9 cellular contexts compared by ENCODE assay signal in genomic region chr10:119478111-119479047, GRCh38.
DNase-seq lines count a peak whose midpoint lies in the region; ATAC-seq, FAIRE-seq and TF ChIP-seq lines count a peak whose summit lies in the region.
"Had no signal": no experiment of that assay in that cellular context is flagged by ENCODE, and none has a peak within 500 bp of the region (broad histone marks: within the 10 kb centered on the region; RNA-seq: fewer than 3 reads in every experiment).

No MANE protein-coding gene starts in this region.

- TF ChIP-seq RAD21 in HepG2 (CRISPR knock-in tag; IDR thresholded peaks at IDR 0.05) = no peak

- no peak overlapping the region for H3K4me3 ChIP-seq in HepG2 (replicated peaks in 1 of 3; ENCODE audit: insufficient read depth in 1 of 3, low read depth in 2 of 3, low read length in 3 of 3)

- peak in 2 of 10 experiments; percentile 7 to 10 for DNase-seq in CD4-positive, alpha-beta T cell
- DNase-seq in HepG2 (ENCODE audit: low spot score) (no peak), NCI-H2227 (lab: John Stamatoyannopoulos, UW; ENCODE audit: unreplicated experiment) (no peak), SK-N-DZ (ENCODE audit: low spot score) (no peak), glutamatergic neuron (no peak)

- intact Hi-C loops in CD4-positive, alpha-beta T cell (cut with DNase I, micrococcal nuclease) = loop anchor here in 1 of 2 experiments (1.0 to 2.0 kb wide), 2 partner anchors 24 to 64 kb away; partner anchors contain the start of gene RGS10
- intact Hi-C loops in HepG2 (cut with micrococcal nuclease; ENCODE audit: unreplicated experiment) = no loop called here

- H3K27me3 ChIP-seq in CD4-positive, alpha-beta T cell (ENCODE audit: control insufficient read depth, insufficient read depth, low read length) = no peaks in the 10 kb centered on the region
- H3K27me3 ChIP-seq in HepG2 (ENCODE audit: control insufficient read depth in 1 of 2, insufficient read depth in 2 of 2, low read length in 2 of 2) = peaks cover 1 to 49% of the 10 kb centered on the region in 2 experiments; a peak in 3 of 5 replicates

- 11% methylated on average over 8 of the region's 8 CpGs for WGBS in HepG2 (ENCODE audit: low lambda C conversion rate)

- peak overlapping the region; percentile 35 for H3K27ac Mint-ChIP-seq in CD4-positive, alpha-beta T cell
- peak overlapping the region; percentile 52 for H3K27ac Mint-ChIP-seq in activated T-helper 17 cell treated with anti-CD3 and anti-CD28 coated beads, Interleukin-2, amount 50 U/mL, for 72 hours
- no peak overlapping the region for H3K27ac Mint-ChIP-seq in glutamatergic neuron (ENCODE audit: unreplicated experiment)

- peak; percentile 57 for ATAC-seq in CD4-positive, alpha-beta T cell (ENCODE audit: poor library complexity)
- peak; percentile 95 for ATAC-seq in GM19395 (IDR thresholded peaks at IDR 0.05; ENCODE audit: unreplicated experiment)
- ATAC-seq in HG03159 (IDR thresholded peaks at IDR 0.05; ENCODE audit: unreplicated experiment) = peak; percentile 87
- ATAC-seq in activated T-helper 17 cell treated with anti-CD3 and anti-CD28 coated beads, Interleukin-2, amount 50 U/mL, for 72 hours (replicated peaks) = peak; percentile 94
- no peak for ATAC-seq in HepG2

- peak overlapping the region; percentile 55 for H3K4me3 Mint-ChIP-seq in CD4-positive, alpha-beta T cell
- H3K4me3 Mint-ChIP-seq in activated T-helper 17 cell treated with anti-CD3 and anti-CD28 coated beads, Interleukin-2, amount 50 U/mL, for 72 hours = peak overlapping the region; percentile 50
- H3K4me3 Mint-ChIP-seq in glutamatergic neuron (ENCODE audit: unreplicated experiment) = no peak overlapping the region

- H3K4me1 Mint-ChIP-seq in CD4-positive, alpha-beta T cell (ENCODE audit: low read depth) = peaks cover 34% of the 10 kb centered on the region
- H3K4me1 Mint-ChIP-seq in activated T-helper 17 cell treated with anti-CD3 and anti-CD28 coated beads, Interleukin-2, amount 50 U/mL, for 72 hours = peaks cover 19% of the 10 kb centered on the region
- H3K4me1 Mint-ChIP-seq in glutamatergic neuron (ENCODE audit: low read depth, unreplicated experiment) = peaks cover 19% of the 10 kb centered on the region

- no peak overlapping the region for H3K27ac ChIP-seq in CD4-positive, alpha-beta T cell (ENCODE audit: low read depth, low read length)
- no peak overlapping the region for H3K27ac ChIP-seq in HepG2 (ENCODE audit: extremely low read length, insufficient read depth, low read length)

- H4K20me1 ChIP-seq in HepG2 (ENCODE audit: insufficient read depth, low read length) = no peaks in the 10 kb centered on the region

- H3K27me3 Mint-ChIP-seq in CD4-positive, alpha-beta T cell = no peaks in the 10 kb centered on the region
- no peaks in the 10 kb centered on the region for H3K27me3 Mint-ChIP-seq in activated T-helper 17 cell treated with anti-CD3 and anti-CD28 coated beads, Interleukin-2, amount 50 U/mL, for 72 hours
- H3K27me3 Mint-ChIP-seq in glutamatergic neuron (ENCODE audit: unreplicated experiment) = peaks cover 6% of the 10 kb centered on the region

- H3K79me2 ChIP-seq in HepG2 (ENCODE audit: insufficient read depth, low read length) = no peaks in the 10 kb centered on the region

- in situ Hi-C loops in HepG2 (cut with HindIII; ENCODE audit: extremely low pct_ligation_motif_present, low pct_unique_long_range_greater_than_20kb) = no loop called here

- no peaks in the 10 kb centered on the region for H3K36me3 Mint-ChIP-seq in CD4-positive, alpha-beta T cell (ENCODE audit: low read depth)
- no peaks in the 10 kb centered on the region for H3K36me3 Mint-ChIP-seq in activated T-helper 17 cell treated with anti-CD3 and anti-CD28 coated beads, Interleukin-2, amount 50 U/mL, for 72 hours (ENCODE audit: low read depth)
- peaks cover 5% of the 10 kb centered on the region for H3K36me3 Mint-ChIP-seq in glutamatergic neuron (ENCODE audit: unreplicated experiment)

- TF ChIP-seq EP300 in HepG2 (IDR thresholded peaks at IDR 0.05; ENCODE audit: low read depth in 2 of 2, low read length in 2 of 2) (no peak), HepG2 (CRISPR knock-in tag; IDR thresholded peaks at IDR 0.05; ENCODE audit: borderline replicate concordance) (no peak)

- H3K36me3 ChIP-seq in HepG2 (replicated peaks in 1 of 2; ENCODE audit: control insufficient read depth in 1 of 2, insufficient read depth in 2 of 2, low read length in 2 of 2) = no peaks in the 10 kb centered on the region

- CTCF ChIA-PET in CD4-positive, alpha-beta T cell (lab: Charles Lee) = interaction anchor here (0.9 to 2.2 kb wide), 2 partner anchors 33 to 65 kb away, joined by 3 to 7 read pairs; partner anchors contain the start of gene RGS10
- CTCF ChIA-PET in HepG2 (lab: Yijun Ruan, JAX; ENCODE audit: low intra/inter-chr PET ratio, low total read pairs) = interaction anchor here (0.6 kb wide), 1 partner anchor 945 kb away, joined by 4 read pairs; no protein-coding TSS in a partner anchor

- no TSS peak for BruUV-seq in HepG2 (replicated peaks; lab: Mats Ljungman, UMichigan)

- no peaks in the 10 kb centered on the region for H3K4me1 ChIP-seq in HepG2 (ENCODE audit: insufficient read depth, low read length)

- no peaks in the 10 kb centered on the region for H3K9me3 Mint-ChIP-seq in CD4-positive, alpha-beta T cell
- H3K9me3 Mint-ChIP-seq in activated T-helper 17 cell treated with anti-CD3 and anti-CD28 coated beads, Interleukin-2, amount 50 U/mL, for 72 hours = no peaks in the 10 kb centered on the region
- H3K9me3 Mint-ChIP-seq in glutamatergic neuron (ENCODE audit: unreplicated experiment) = no peaks in the 10 kb centered on the region

- no peak for TF ChIP-seq CTCF in CD4-positive, alpha-beta T cell (IDR thresholded peaks at IDR 0.05)
- no peak for TF ChIP-seq CTCF in HepG2 (CRISPR knock-in tag; IDR thresholded peaks at IDR 0.05)
- TF ChIP-seq CTCF in glutamatergic neuron (IDR thresholded peaks at IDR 0.05; ENCODE audit: partially characterized antibody, unreplicated experiment) = no peak

- H3K9me3 ChIP-seq in CD4-positive, alpha-beta T cell (ENCODE audit: control insufficient read depth, low read length) = no peaks in the 10 kb centered on the region
- no peaks in the 10 kb centered on the region for H3K9me3 ChIP-seq in HepG2 (ENCODE audit: low read length)

- H3K9ac ChIP-seq in HepG2 (ENCODE audit: insufficient read depth, low read depth, low read length) = no peak overlapping the region

- FAIRE-seq in HepG2 (lab: Jason Lieb, UNC) = no peak
- FAIRE-seq: endometrium had no signal

- no peak for TF ChIP-seq POLR2A in HepG2 (IDR thresholded peaks at IDR 0.05; ENCODE audit: insufficient read depth in 1 of 2, low read depth in 2 of 2, low read length in 2 of 2)

- H3K4me2 ChIP-seq in HepG2 (ENCODE audit: low read depth, low read length) = no peak overlapping the region

- POLR2A ChIA-PET in CD4-positive, alpha-beta T cell (lab: Charles Lee) = interaction anchor here (0.7 to 1.9 kb wide), 6 partner anchors 11 to 64 kb away, joined by 3 to 10 read pairs (median 4); partner anchors contain the start of gene RGS10
- POLR2A ChIA-PET in HepG2 (lab: Yijun Ruan, JAX) = no interaction called here

- no peak overlapping the region for H2AFZ ChIP-seq in HepG2 (ENCODE audit: low read length)

TF ChIP-seq in HepG2, 621 proteins besides CTCF, POLR2A, EP300 and RAD21:
- no peak for TF ChIP-seq DPF2 (CRISPR knock-in tag; IDR thresholded peaks at IDR 0.05; ENCODE audit: borderline replicate concordance, low read depth)
- TF ChIP-seq ZNF879 (CRISPR knock-in tag; IDR thresholded peaks at IDR 0.05) = no peak
- no peak for TF ChIP-seq ZNF33A (CRISPR knock-in tag; IDR thresholded peaks at IDR 0.05; ENCODE audit: borderline replicate concordance)
- no peak for TF ChIP-seq PRDM15 (CRISPR knock-in tag; IDR thresholded peaks at IDR 0.05)
- no peak for TF ChIP-seq MYNN (CRISPR knock-in tag; IDR thresholded peaks at IDR 0.05; ENCODE audit: low read depth)
